20 cellular contexts compared by ENCODE assay signal in genomic region chr21:37828515-37828914, GRCh38.
A peak's percentile ranks its signal among the peaks of the same experiment; 100 is the strongest.
DNase-seq lines count a peak whose midpoint lies in the region; ATAC-seq and TF ChIP-seq lines count a peak whose summit lies in the region.
"Had no signal": no experiment of that assay in that cellular context is flagged by ENCODE, and none has a peak within 500 bp of the region (broad histone marks: within the 10 kb centered on the region; RNA-seq: fewer than 3 reads in every experiment).

No MANE protein-coding gene starts in this region.

- CTCF ChIA-PET in PC-9 (lab: Charles Lee), result no interaction called here

- no peaks in the 10 kb centered on the region for H4K20me1 ChIP-seq in PC-9 (ENCODE audit: insufficient read depth)

- H3K27ac ChIP-seq in dorsolateral prefrontal cortex (peak overlapping the region in 37 of 59 donors; percentile 12 to 84 (median 51)), PC-9 (no peak overlapping the region)
- H3K27ac ChIP-seq: GM23248, vagina had no signal

- no peaks in the 10 kb centered on the region for H3K79me2 ChIP-seq in PC-9 (ENCODE audit: low read depth)

- H3K9me3 ChIP-seq in PC-9 (ENCODE audit: insufficient read depth, low read depth), result no peaks in the 10 kb centered on the region
- H3K9me3 ChIP-seq: left lung, vagina had no signal

- BruUV-seq in PC-9 (replicated peaks; lab: Mats Ljungman, UMichigan), result no TSS peak

- no peaks in the 10 kb centered on the region for H3K9me2 ChIP-seq in PC-9 (ENCODE audit: insufficient read depth)

- POLR2A ChIA-PET in PC-9 (lab: Charles Lee; ENCODE audit: unreplicated experiment), result no interaction called here

- H3K27me3 ChIP-seq in dorsolateral prefrontal cortex (peaks cover 0 to 4% (median 0%) of the 10 kb centered on the region in 45 donors), PC-9 (ENCODE audit: insufficient read depth, low read depth) (peaks cover 21% of the 10 kb centered on the region)
- H3K27me3 ChIP-seq: vagina had no signal

- H2AFZ ChIP-seq in PC-9, result no peak overlapping the region

- intact Hi-C loops in dorsolateral prefrontal cortex (cut with DNase I), result no loop called here
- intact Hi-C loops in PC-9 (cut with micrococcal nuclease; ENCODE audit: unreplicated experiment), result no loop called here

- peak; percentile 88 for DNase-seq in DMS 273 treated with DMSO at 0.1 percent for 48 hours (lab: John Stamatoyannopoulos, UW)
- peak; percentile 91 to 92 for DNase-seq in NCI-H524 (lab: John Stamatoyannopoulos, UW)
- peak in 7 of 10 donors; percentile 4 to 62 (median 54) for DNase-seq in dorsolateral prefrontal cortex
- DNase-seq in occipital lobe (lab: John Stamatoyannopoulos, UW), result peak; percentile 43
- DNase-seq in NCI-H1092 treated with DMSO at 0.1 percent for 48 hours (lab: John Stamatoyannopoulos, UW), result no peak
- no peak for DNase-seq in PC-9
- DNase-seq: activated CD4-positive, alpha-beta T cell treated with anti-CD3 and anti-CD28 coated beads for 4 hours; activated naive CD4-positive, alpha-beta T cell treated with anti-CD3 and anti-CD28 coated beads, Interleukin-2, amount 50 U/mL, for 16 hours; activated T-cell treated with anti-CD3 and anti-CD28 coated beads, Interleukin-2, amount 50 U/mL, for 72 hours; CD4-positive, CD25-positive, alpha-beta regulatory T cell; GF-D8; GM23248; MM.1S; NCI-H1436 treated with DMSO at 0.1 percent for 48 hours; stimulated activated CD4-positive, alpha-beta T cell treated with anti-CD3 and anti-CD28 coated beads, Interleukin-15, amount 100 ng/mL, for 24 hours; SW 1271 had no signal

- no peaks in the 10 kb centered on the region for H3K4me1 ChIP-seq in PC-9 (replicated peaks; ENCODE audit: insufficient read depth)
- H3K4me1 ChIP-seq: vagina had no signal

- H3K4me3 ChIP-seq in dorsolateral prefrontal cortex (no peak overlapping the region), PC-9 (no peak overlapping the region)
- H3K4me3 ChIP-seq: GM23248, left lung, vagina had no signal

- H3K36me3 ChIP-seq in PC-9 (ENCODE audit: low read depth), result no peaks in the 10 kb centered on the region
- H3K36me3 ChIP-seq: left lung, vagina had no signal

- H3F3A ChIP-seq in PC-9 (ENCODE audit: insufficient read depth, low read depth), result no peaks in the 10 kb centered on the region

- TF ChIP-seq CTCF in dorsolateral prefrontal cortex (IDR thresholded peaks at IDR 0.05 in 54 of 56, conservative IDR thresholded peaks at IDR 0.05 in 2 of 56; ENCODE audit: low read depth in 1 of 56, partially characterized antibody in 56 of 56) (no peak), PC-9 (conservative IDR thresholded peaks at IDR 0.05) (no peak)

- ATAC-seq in HG02623 (IDR thresholded peaks at IDR 0.05; ENCODE audit: unreplicated experiment), result no peak
- no peak for ATAC-seq in GM18909 (IDR thresholded peaks at IDR 0.05; ENCODE audit: poor library complexity, unreplicated experiment)
- ATAC-seq: activated T-cell treated with anti-CD3 and anti-CD28 coated beads, Interleukin-2, amount 50 U/mL, for 72 hours had no signal

- H3K4me2 ChIP-seq in PC-9, result no peak overlapping the region

Comparison
In these comparisons a context has a peak if more than half of its experiments do, and no peak if none do; other contexts are left out.
1. DNase-seq: peak in DMS 273 treated with DMSO at 0.1 percent for 48 hours (single experiment), NCI-H524 (2 of 2), dorsolateral prefrontal cortex (7 of 10) and occipital lobe (single experiment); none in NCI-H1092 treated with DMSO at 0.1 percent for 48 hours (single experiment) and PC-9 (0 of 2).